40 cellular contexts compared by ENCODE assay signal in genomic region chr2:26366957-26367356, GRCh38. TPM values are rescaled to one million over a fixed set of nuclear protein-coding genes. Genes with fewer than 3 reads are reported as not detected.
"Had no signal": no experiment of that assay in that cellular context is flagged by ENCODE, and none has a peak within 500 bp of the region (broad histone marks: within the 10 kb centered on the region; RNA-seq: fewer than 3 reads in every experiment).

No MANE protein-coding gene starts in this region.

- H3K9me3 ChIP-seq: ascending aorta had no signal

- H3K27me3 ChIP-seq: ascending aorta, cardiac muscle cell had no signal

- H3K4me1 Mint-ChIP-seq: WTC11 had no signal

- H3K4me3 ChIP-seq: ascending aorta, cardiac muscle cell had no signal

- H3K4me3 Mint-ChIP-seq: activated CD4-positive, alpha-beta memory T cell treated with anti-CD3 and anti-CD28 coated beads, Interleukin-2, amount 10 ng/mL, durations not matched to agents 7 days and 5 days; activated CD4-positive, alpha-beta T cell treated with anti-CD3 and anti-CD28 coated beads for 36 hours; activated CD4-positive, alpha-beta T cell treated with anti-CD3 and anti-CD28 coated beads, Interleukin-2, amount 10 ng/mL, durations not matched to agents 7 days and 5 days; activated CD8-positive, alpha-beta memory T cell treated with anti-CD3 and anti-CD28 coated beads, Interleukin-2, amount 10 ng/mL, durations not matched to agents 7 days and 5 days; activated CD8-positive, alpha-beta T cell treated with anti-CD3 and anti-CD28 coated beads, Interleukin-2, amount 10 ng/mL, durations not matched to agents 7 days and 5 days; activated naive CD4-positive, alpha-beta T cell treated with anti-CD3 and anti-CD28 coated beads, Interleukin-2, amount 10 ng/mL, durations not matched to agents 7 days and 5 days; activated naive CD4-positive, alpha-beta T cell treated with anti-CD3 and anti-CD28 coated beads, Interleukin-2, amount 50 U/mL, for 24 hours; activated naive CD8-positive, alpha-beta T cell; activated naive CD8-positive, alpha-beta T cell treated with anti-CD3 and anti-CD28 coated beads, Interleukin-2, amount 10 ng/mL, durations not matched to agents 7 days and 5 days; activated naive CD8-positive, alpha-beta T cell treated with anti-CD3 and anti-CD28 coated beads, Interleukin-2, amount 50 U/mL, for 24 hours; activated T-cell treated with anti-CD3 and anti-CD28 coated beads, Interleukin-2, amount 50 U/mL, for 24 hours; brain; central memory CD8-positive, alpha-beta T cell; T-helper 1 cell treated with Interleukin-12 subunit alpha and Interleukin-12 subunit beta and Interleukin-4 antibody, amounts not matched to agents 30 μg/mL and 1 μg/mL, for 36 hours; T-helper 2 cell treated with Interferon-gamma antibody and Interleukin-4, amounts not matched to agents 5 μg/mL and 100 μg/mL, for 36 hours; WTC11 had no signal

- H3K4me1 ChIP-seq: ascending aorta had no signal

- H3K9me3 Mint-ChIP-seq: activated CD4-positive, alpha-beta memory T cell treated with anti-CD3 and anti-CD28 coated beads, Interleukin-2, amount 10 ng/mL, durations not matched to agents 7 days and 5 days; activated CD4-positive, alpha-beta T cell treated with anti-CD3 and anti-CD28 coated beads, Interleukin-2, amount 10 ng/mL, durations not matched to agents 7 days and 5 days; activated naive CD4-positive, alpha-beta T cell treated with anti-CD3 and anti-CD28 coated beads, Interleukin-2, amount 10 ng/mL, durations not matched to agents 7 days and 5 days; activated naive CD4-positive, alpha-beta T cell treated with anti-CD3 and anti-CD28 coated beads, Interleukin-2, amount 50 U/mL, for 24 hours; activated naive CD8-positive, alpha-beta T cell treated with anti-CD3 and anti-CD28 coated beads, Interleukin-2, amount 10 ng/mL, durations not matched to agents 7 days and 5 days; activated naive CD8-positive, alpha-beta T cell treated with anti-CD3 and anti-CD28 coated beads, Interleukin-2, amount 50 U/mL, for 24 hours; activated T-cell treated with anti-CD3 and anti-CD28 coated beads, Interleukin-2, amount 50 U/mL, for 24 hours; activated T-helper 2 cell treated with anti-CD3 and anti-CD28 coated beads, Interferon-gamma antibody, Interleukin-2, Interleukin-4, amounts not matched to agents 10 μg/mL and 5 μg/mL and 100 μg/mL, durations not matched to agents 14 hours and 24 hours and 36 hours; central memory CD8-positive, alpha-beta T cell; T-helper 1 cell treated with Interleukin-12 subunit alpha and Interleukin-12 subunit beta and Interleukin-4 antibody, amounts not matched to agents 30 μg/mL and 1 μg/mL, for 36 hours; T-helper 2 cell treated with Interferon-gamma antibody and Interleukin-4, amounts not matched to agents 5 μg/mL and 100 μg/mL, for 36 hours had no signal

- DNase-seq: activated CD4-positive, alpha-beta memory T cell treated with anti-CD3 and anti-CD28 coated beads, Interleukin-2, amount 10 ng/mL, durations not matched to agents 7 days and 5 days; activated CD4-positive, alpha-beta T cell treated with anti-CD3 and anti-CD28 coated beads for 1 hour; activated CD4-positive, alpha-beta T cell treated with anti-CD3 and anti-CD28 coated beads for 36 hours; activated CD4-positive, alpha-beta T cell treated with anti-CD3 and anti-CD28 coated beads for 48 hours; activated CD4-positive, alpha-beta T cell treated with anti-CD3 and anti-CD28 coated beads, Interleukin-2, amount 10 ng/mL, durations not matched to agents 7 days and 5 days; activated CD4-positive, alpha-beta T cell treated with anti-CD3 and anti-CD28 coated beads, Interleukin-2, amount 50 U/mL, for 48 hours; activated CD4-positive, CD25-positive, alpha-beta regulatory T cell; activated CD8-positive, alpha-beta memory T cell treated with anti-CD3 and anti-CD28 coated beads for 24 hours; activated CD8-positive, alpha-beta memory T cell treated with anti-CD3 and anti-CD28 coated beads, Interleukin-2, amount 10 ng/mL, durations not matched to agents 7 days and 5 days; activated CD8-positive, alpha-beta memory T cell treated with anti-CD3 and anti-CD28 coated beads, Interleukin-2, amount 50 U/mL, for 48 hours; activated CD8-positive, alpha-beta T cell treated with anti-CD3 and anti-CD28 coated beads, Interleukin-2, amount 10 ng/mL, durations not matched to agents 7 days and 5 days; activated effector memory CD4-positive, alpha-beta T cell treated with Interleukin-2 at 50 U/mL for 16 hours; activated gamma-delta T cell; activated naive CD4-positive, alpha-beta T cell treated with anti-CD3 and anti-CD28 coated beads, Interleukin-2, amount 10 ng/mL, durations not matched to agents 7 days and 5 days; activated naive CD4-positive, alpha-beta T cell treated with Interleukin-2 at 50 U/mL for 16 hours; activated naive CD8-positive, alpha-beta T cell treated with anti-CD3 and anti-CD28 coated beads, Interleukin-2, amount 10 ng/mL, durations not matched to agents 7 days and 5 days; activated naive CD8-positive, alpha-beta T cell treated with anti-CD3 and anti-CD28 coated beads, Interleukin-2, amount 50 U/mL, for 24 hours; activated T-cell treated with anti-CD3 and anti-CD28 coated beads, Interleukin-2, amount 50 U/mL, for 24 hours; activated T-cell treated with anti-CD3 and anti-CD28 coated beads, Interleukin-2, amount 50 U/mL, for 48 hours; amygdala; anterior cingulate cortex; caudate nucleus; cerebellar nuclear complex; T-helper 1 cell; T-helper 2 cell; T-helper 9 cell; WERI-Rb-1 had no signal

- H3K27me3 Mint-ChIP-seq: activated CD4-positive, alpha-beta memory T cell treated with anti-CD3 and anti-CD28 coated beads, Interleukin-2, amount 10 ng/mL, durations not matched to agents 7 days and 5 days; activated CD4-positive, alpha-beta T cell treated with anti-CD3 and anti-CD28 coated beads for 36 hours; activated CD4-positive, alpha-beta T cell treated with anti-CD3 and anti-CD28 coated beads, Interleukin-2, amount 10 ng/mL, durations not matched to agents 7 days and 5 days; activated CD8-positive, alpha-beta memory T cell treated with anti-CD3 and anti-CD28 coated beads, Interleukin-2, amount 10 ng/mL, durations not matched to agents 7 days and 5 days; activated naive CD4-positive, alpha-beta T cell treated with anti-CD3 and anti-CD28 coated beads, Interleukin-2, amount 10 ng/mL, durations not matched to agents 7 days and 5 days; activated naive CD4-positive, alpha-beta T cell treated with anti-CD3 and anti-CD28 coated beads, Interleukin-2, amount 50 U/mL, for 24 hours; activated naive CD8-positive, alpha-beta T cell; activated naive CD8-positive, alpha-beta T cell treated with anti-CD3 and anti-CD28 coated beads, Interleukin-2, amount 10 ng/mL, durations not matched to agents 7 days and 5 days; activated naive CD8-positive, alpha-beta T cell treated with anti-CD3 and anti-CD28 coated beads, Interleukin-2, amount 50 U/mL, for 24 hours; activated T-cell treated with anti-CD3 and anti-CD28 coated beads, Interleukin-2, amount 50 U/mL, for 24 hours; brain; central memory CD8-positive, alpha-beta T cell had no signal

- ATAC-seq: activated CD4-positive, alpha-beta T cell treated with anti-CD3 and anti-CD28 coated beads for 36 hours; activated CD4-positive, CD25-positive, alpha-beta regulatory T cell treated with anti-CD3 and anti-CD28 coated beads, Interleukin-2, amount 50 U/mL, for 24 hours; activated CD8-positive, alpha-beta memory T cell treated with anti-CD3 and anti-CD28 coated beads, Interleukin-2, amount 10 ng/mL, durations not matched to agents 7 days and 5 days; activated CD8-positive, alpha-beta T cell treated with anti-CD3 and anti-CD28 coated beads, Interleukin-2, amount 10 ng/mL, durations not matched to agents 7 days and 5 days; activated naive CD8-positive, alpha-beta T cell treated with anti-CD3 and anti-CD28 coated beads, Interleukin-2, amount 50 U/mL, for 24 hours; WTC11 had no signal

- H3K27ac ChIP-seq: ascending aorta, cardiac muscle cell, WERI-Rb-1 had no signal

- FAIRE-seq: bronchial epithelial cell, TTC549 had no signal

- H3K27ac Mint-ChIP-seq: activated CD4-positive, alpha-beta memory T cell treated with anti-CD3 and anti-CD28 coated beads, Interleukin-2, amount 10 ng/mL, durations not matched to agents 7 days and 5 days; activated CD4-positive, alpha-beta T cell treated with anti-CD3 and anti-CD28 coated beads for 36 hours; activated CD4-positive, alpha-beta T cell treated with anti-CD3 and anti-CD28 coated beads, Interleukin-2, amount 10 ng/mL, durations not matched to agents 7 days and 5 days; activated CD8-positive, alpha-beta memory T cell treated with anti-CD3 and anti-CD28 coated beads, Interleukin-2, amount 10 ng/mL, durations not matched to agents 7 days and 5 days; activated CD8-positive, alpha-beta T cell treated with anti-CD3 and anti-CD28 coated beads, Interleukin-2, amount 10 ng/mL, durations not matched to agents 7 days and 5 days; activated naive CD4-positive, alpha-beta T cell treated with anti-CD3 and anti-CD28 coated beads, Interleukin-2, amount 10 ng/mL, durations not matched to agents 7 days and 5 days; activated naive CD4-positive, alpha-beta T cell treated with anti-CD3 and anti-CD28 coated beads, Interleukin-2, amount 50 U/mL, for 24 hours; activated naive CD8-positive, alpha-beta T cell; activated naive CD8-positive, alpha-beta T cell treated with anti-CD3 and anti-CD28 coated beads, Interleukin-2, amount 10 ng/mL, durations not matched to agents 7 days and 5 days; activated naive CD8-positive, alpha-beta T cell treated with anti-CD3 and anti-CD28 coated beads, Interleukin-2, amount 50 U/mL, for 24 hours; activated T-cell treated with anti-CD3 and anti-CD28 coated beads, Interleukin-2, amount 50 U/mL, for 24 hours; activated T-helper 2 cell treated with anti-CD3 and anti-CD28 coated beads, Interferon-gamma antibody, Interleukin-2, Interleukin-4, amounts not matched to agents 10 μg/mL and 5 μg/mL and 100 μg/mL, durations not matched to agents 14 hours and 24 hours and 36 hours; brain; T-helper 1 cell treated with Interleukin-12 subunit alpha and Interleukin-12 subunit beta and Interleukin-4 antibody, amounts not matched to agents 30 μg/mL and 1 μg/mL, for 36 hours; T-helper 2 cell treated with Interferon-gamma antibody and Interleukin-4, amounts not matched to agents 5 μg/mL and 100 μg/mL, for 36 hours; WTC11 had no signal

RNA-seq across cellular contexts. Expression of gene ADGRF3, which starts 20.4 kb away (rescaled TPM):
- total RNA-seq: ascending aorta, bronchial epithelial cell had no signal

RNA-seq across cellular contexts. Expression of gene DRC1, which starts 34.8 kb away (rescaled TPM):
- total RNA-seq: activated CD4-positive, alpha-beta memory T cell treated with anti-CD3 and anti-CD28 coated beads, Interleukin-2, amount 10 ng/mL, durations not matched to agents 7 days and 5 days; activated CD4-positive, alpha-beta T cell treated with anti-CD3 and anti-CD28 coated beads for 36 hours; activated CD4-positive, alpha-beta T cell treated with anti-CD3 and anti-CD28 coated beads, Interleukin-2, amount 10 ng/mL, durations not matched to agents 7 days and 5 days; activated CD8-positive, alpha-beta memory T cell treated with anti-CD3 and anti-CD28 coated beads, Interleukin-2, amount 10 ng/mL, durations not matched to agents 7 days and 5 days; activated CD8-positive, alpha-beta T cell treated with anti-CD3 and anti-CD28 coated beads, Interleukin-2, amount 10 ng/mL, durations not matched to agents 7 days and 5 days; activated naive CD8-positive, alpha-beta T cell treated with anti-CD3 and anti-CD28 coated beads, Interleukin-2, amount 10 ng/mL, durations not matched to agents 7 days and 5 days; activated T-helper 2 cell treated with anti-CD3 and anti-CD28 coated beads, Interferon-gamma antibody, Interleukin-2, Interleukin-4, amounts not matched to agents 10 μg/mL and 5 μg/mL and 100 μg/mL, durations not matched to agents 14 hours and 24 hours and 36 hours; ascending aorta; bronchial epithelial cell; cardiac muscle cell had no signal
- polyA plus RNA-seq: cardiac muscle cell had no signal
